ENCODE assay signal across 12 cellular contexts in the genomic region with DNA sequence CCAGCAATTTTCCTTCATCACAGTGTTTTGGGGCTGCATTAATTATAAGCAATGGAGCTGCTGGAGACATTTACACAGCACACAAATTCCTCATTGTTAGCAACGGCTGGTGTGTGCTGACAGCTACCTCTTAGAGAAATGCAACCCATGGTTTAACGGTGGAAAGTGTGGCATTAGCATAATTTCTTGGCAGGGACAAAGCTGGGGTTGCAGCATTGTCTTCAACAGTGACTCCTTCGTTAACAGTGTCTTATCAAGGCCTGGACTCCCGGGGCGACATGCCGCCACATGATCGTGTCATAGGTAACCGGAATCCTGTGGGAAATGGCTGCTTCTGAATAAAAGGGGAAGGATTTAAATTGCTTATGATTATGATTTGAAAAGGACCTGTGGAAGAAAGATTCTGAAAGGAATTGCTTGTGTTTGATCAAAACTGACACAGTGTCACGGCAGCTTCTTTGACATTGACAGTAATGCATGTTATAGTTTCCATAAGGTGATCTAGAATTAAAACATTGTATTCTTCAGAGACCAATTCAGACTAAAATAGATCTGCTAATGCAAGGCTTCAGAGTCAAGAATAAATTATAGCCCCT.
DNase-seq lines count a peak whose midpoint lies in the region; ATAC-seq, FAIRE-seq and TF ChIP-seq lines count a peak whose summit lies in the region.
"Had no signal": no experiment of that assay in that cellular context is flagged by ENCODE, and none has a peak within 500 bp of the region (broad histone marks: within the 10 kb centered on the region; RNA-seq: fewer than 3 reads in every experiment).

No MANE protein-coding gene starts in this region.

- BruUV-seq in PC-3 (replicated peaks; lab: Mats Ljungman, UMichigan), result no TSS peak

- DNase-seq in DMS 273 treated with DMSO at 0.1 percent for 48 hours (lab: John Stamatoyannopoulos, UW) (peak; percentile 34), NCI-H2107 treated with DMSO at 0.1 percent for 48 hours (lab: John Stamatoyannopoulos, UW; ENCODE audit: unreplicated experiment) (peak; percentile 79), body of pancreas (peak in 2 of 4 donors; percentile 7 to 21), left kidney (ENCODE audit: low read depth, low spot score) (peak; percentile 21), urothelium cell line (ENCODE audit: low spot score) (no peak), PC-3 (no peak)
- no peak for DNase-seq in effector memory CD4-positive, alpha-beta T cell
- DNase-seq in stimulated activated naive CD4-positive, alpha-beta T cell treated with Interleukin-2 at 50 U/mL for 16 hours (lab: John Stamatoyannopoulos, UW), result no peak
- DNase-seq: esophagus squamous epithelium, HFFc6, lower lobe of right lung, NCI-H1694 had no signal

- H4K20me1 ChIP-seq in PC-3 (ENCODE audit: low read length), result no peaks in the 10 kb centered on the region

- no peaks in the 10 kb centered on the region for H3K79me2 ChIP-seq in PC-3 (ENCODE audit: low read length)

- no peak for TF ChIP-seq POLR2A in body of pancreas (IDR thresholded peaks at IDR 0.05)

- TF ChIP-seq CTCF in body of pancreas (IDR thresholded peaks at IDR 0.05) (no peak), PC-3 (conservative IDR thresholded peaks at IDR 0.05; ENCODE audit: low read depth, low read length) (no peak)

- no peak overlapping the region for H3K4me3 ChIP-seq in body of pancreas
- H3K4me3 ChIP-seq in effector memory CD4-positive, alpha-beta T cell (ENCODE audit: insufficient read depth, low read depth, low read length, poor library complexity, severe bottlenecking), result no peak overlapping the region
- H3K4me3 ChIP-seq in PC-3 (ENCODE audit: low read length), result no peak overlapping the region
- H3K4me3 ChIP-seq: esophagus squamous epithelium, lower lobe of right lung had no signal

- H3K27ac ChIP-seq in body of pancreas (no peak overlapping the region), PC-3 (ENCODE audit: low read length) (no peak overlapping the region)
- H3K27ac ChIP-seq in effector memory CD4-positive, alpha-beta T cell (ENCODE audit: insufficient read depth, low read length, poor library complexity, severe bottlenecking), result no peak overlapping the region
- H3K27ac ChIP-seq: lower lobe of right lung had no signal

- intact Hi-C loops in body of pancreas (cut with DNase I) (no loop called here), PC-3 (cut with micrococcal nuclease) (no loop called here)

- WGBS in body of pancreas, 2 donors, result 12 to 19% methylated on average over 9 of the region's 9 CpGs

- H2AFZ ChIP-seq in PC-3 (ENCODE audit: low read length), result no peak overlapping the region

- H3K9me2 ChIP-seq in PC-3 (replicated peaks; ENCODE audit: low read length), result no peaks in the 10 kb centered on the region

- no peak overlapping the region for H3K9ac ChIP-seq in PC-3 (ENCODE audit: low read length)

- ATAC-seq in body of pancreas (peak; percentile 53), PC-3 (no peak)
- ATAC-seq: lower lobe of right lung had no signal

- H3K27me3 ChIP-seq in body of pancreas, result no peaks in the 10 kb centered on the region
- H3K27me3 ChIP-seq in effector memory CD4-positive, alpha-beta T cell (replicated peaks; ENCODE audit: control insufficient read depth, insufficient read depth, low read length, poor library complexity, severe bottlenecking), result no peaks in the 10 kb centered on the region
- H3K27me3 ChIP-seq in PC-3 (ENCODE audit: low read length), result no peaks in the 10 kb centered on the region
- H3K27me3 ChIP-seq: esophagus squamous epithelium had no signal

- H3K4me2 ChIP-seq in PC-3 (ENCODE audit: low read length), result no peak overlapping the region

- H3K9me3 ChIP-seq in body of pancreas (no peaks in the 10 kb centered on the region), PC-3 (ENCODE audit: low read length) (no peaks in the 10 kb centered on the region)
- no peaks in the 10 kb centered on the region for H3K9me3 ChIP-seq in effector memory CD4-positive, alpha-beta T cell (ENCODE audit: control insufficient read depth, low read length)
- H3K9me3 ChIP-seq: esophagus squamous epithelium, lower lobe of right lung had no signal

- CTCF ChIA-PET in PC-3 (lab: Charles Lee), result no interaction called here

- POLR2A ChIA-PET in PC-3 (lab: Charles Lee; ENCODE audit: unreplicated experiment), result no interaction called here

- H3K4me1 ChIP-seq in body of pancreas (peaks cover 21% of the 10 kb centered on the region), PC-3 (ENCODE audit: insufficient read depth, low read length) (peaks cover 11% of the 10 kb centered on the region)
- H3K4me1 ChIP-seq in effector memory CD4-positive, alpha-beta T cell (ENCODE audit: control insufficient read depth, insufficient read depth, low read length, poor library complexity, severe bottlenecking), result no peaks in the 10 kb centered on the region
- H3K4me1 ChIP-seq: lower lobe of right lung had no signal

- FAIRE-seq in urothelium cell line (lab: Jason Lieb, UNC), result no peak

- H3F3A ChIP-seq in PC-3 (ENCODE audit: low read length, unreplicated experiment), result no peaks in the 10 kb centered on the region

- H3K36me3 ChIP-seq in body of pancreas (replicated peaks in 1 of 2; ENCODE audit: insufficient read depth in 1 of 2, low read depth in 2 of 2) (no peaks in the 10 kb centered on the region), PC-3 (ENCODE audit: low read depth, low read length) (no peaks in the 10 kb centered on the region)
- no peaks in the 10 kb centered on the region for H3K36me3 ChIP-seq in effector memory CD4-positive, alpha-beta T cell (ENCODE audit: control insufficient read depth, insufficient read depth, low read length)
- H3K36me3 ChIP-seq: esophagus squamous epithelium, lower lobe of right lung had no signal

Comparison
In these comparisons a context has a peak if more than half of its experiments do, and no peak if none do; other contexts are left out.
1. DNase-seq: peak in DMS 273 treated with DMSO at 0.1 percent for 48 hours (single experiment), NCI-H2107 treated with DMSO at 0.1 percent for 48 hours (single experiment) and left kidney (single experiment); none in urothelium cell line (single experiment), effector memory CD4-positive, alpha-beta T cell (0 of 3), PC-3 (single experiment) and stimulated activated naive CD4-positive, alpha-beta T cell treated with Interleukin-2 at 50 U/mL for 16 hours (single experiment).